ENCODE assay signal across 11 cellular contexts in genomic region chr1:54323324-54323739, GRCh38.
DNase-seq lines count a peak whose midpoint lies in the region; ATAC-seq and TF ChIP-seq lines count a peak whose summit lies in the region.
"Had no signal": no experiment of that assay in that cellular context is flagged by ENCODE, and none has a peak within 500 bp of the region (broad histone marks: within the 10 kb centered on the region; RNA-seq: fewer than 3 reads in every experiment).

No MANE protein-coding gene starts in this region.

- peaks cover 88% of the 10 kb centered on the region for H3K79me2 ChIP-seq in mesendoderm (ENCODE audit: control insufficient read depth, insufficient read depth, low read length)

- H3K4me3 Mint-ChIP-seq in type B pancreatic cell = no peak overlapping the region
- H3K4me3 Mint-ChIP-seq: T-helper 2 cell treated with Interferon-gamma antibody and Interleukin-4, amounts not matched to agents 5 μg/mL and 100 μg/mL, for 36 hours had no signal

- H3K4me3 ChIP-seq in cardiac muscle cell = no peak overlapping the region
- H3K4me3 ChIP-seq in right cardiac atrium (ENCODE audit: low read length) = no peak overlapping the region
- H3K4me3 ChIP-seq in duodenal mucosa (ENCODE audit: low read depth in 1 of 2, low read length in 2 of 2) = no peak overlapping the region
- no peak overlapping the region for H3K4me3 ChIP-seq in mesendoderm (ENCODE audit: low read length)

- H3K4me1 ChIP-seq in cardiac muscle cell (ENCODE audit: low read depth) (peaks cover 58% of the 10 kb centered on the region), right cardiac atrium (ENCODE audit: control insufficient read depth, insufficient read depth, low read length) (peaks cover 35% of the 10 kb centered on the region), duodenal mucosa (ENCODE audit: control insufficient read depth in 1 of 2, insufficient read depth in 2 of 2, low read length in 2 of 2) (peaks cover 37 to 42% of the 10 kb centered on the region in 2 donors), mesendoderm (ENCODE audit: control insufficient read depth, low read depth, low read length) (peaks cover 34% of the 10 kb centered on the region)

- peaks cover 83% of the 10 kb centered on the region for H3K4me1 Mint-ChIP-seq in type B pancreatic cell (ENCODE audit: unreplicated experiment)

- H3K9ac ChIP-seq in duodenal mucosa (ENCODE audit: low read depth in 1 of 2, low read length in 2 of 2) (peak overlapping the region in 1 of 2 donors; percentile 2), mesendoderm (ENCODE audit: low read length) (peak overlapping the region; percentile 33)

- peaks cover 13% of the 10 kb centered on the region for H3K36me3 Mint-ChIP-seq in type B pancreatic cell

- no peak overlapping the region for H4K5ac ChIP-seq in mesendoderm (ENCODE audit: low read length)

- peak overlapping the region; percentile 56 for H3K56ac ChIP-seq in mesendoderm (ENCODE audit: low read length)

- no peaks in the 10 kb centered on the region for H3K27me3 Mint-ChIP-seq in type B pancreatic cell

- no peaks in the 10 kb centered on the region for H3K9me3 Mint-ChIP-seq in type B pancreatic cell
- H3K9me3 Mint-ChIP-seq: T-helper 2 cell treated with Interferon-gamma antibody and Interleukin-4, amounts not matched to agents 5 μg/mL and 100 μg/mL, for 36 hours had no signal

- H3K27me3 ChIP-seq in cardiac muscle cell (no peaks in the 10 kb centered on the region), right cardiac atrium (ENCODE audit: control insufficient read depth, insufficient read depth) (no peaks in the 10 kb centered on the region), duodenal mucosa (ENCODE audit: control insufficient read depth in 1 of 2, insufficient read depth in 2 of 2, low read length in 2 of 2) (no peaks in the 10 kb centered on the region), mesendoderm (ENCODE audit: insufficient read depth, low read length, poor library complexity) (no peaks in the 10 kb centered on the region)

- H3K27ac ChIP-seq in cardiac muscle cell (peak overlapping the region; percentile 23), right cardiac atrium (ENCODE audit: low read length) (no peak overlapping the region), duodenal mucosa (ENCODE audit: low read depth, low read length) (peak overlapping the region; percentile 40), mesendoderm (ENCODE audit: low read depth, low read length) (no peak overlapping the region)

- no peak overlapping the region for H2BK120ac ChIP-seq in mesendoderm (ENCODE audit: low read depth, low read length)

- no peak for DNase-seq in cardiac muscle cell (ENCODE audit: low read depth in 1 of 2, low spot score in 1 of 2)
- no peak for DNase-seq in right cardiac atrium
- DNase-seq in mesendoderm = peak; percentile 75
- no peak for DNase-seq in type B pancreatic cell (ENCODE audit: extremely low spot score, unreplicated experiment)
- DNase-seq in T1000 (lab: John Stamatoyannopoulos, UW) = no peak
- DNase-seq in mesenteric fat pad (ENCODE audit: low spot score) = no peak
- DNase-seq in SIG-M5 (lab: John Stamatoyannopoulos, UW) = no peak
- DNase-seq: activated CD8-positive, alpha-beta memory T cell treated with anti-CD3 and anti-CD28 coated beads, Interleukin-2, amount 50 U/mL, for 48 hours; NCI-H187 had no signal

- H4K8ac ChIP-seq in mesendoderm (ENCODE audit: low read depth, low read length) = no peak overlapping the region

- no peak overlapping the region for H3K4me2 ChIP-seq in mesendoderm (ENCODE audit: low read length)

- H3K79me1 ChIP-seq in mesendoderm (ENCODE audit: low read length) = peaks cover 60% of the 10 kb centered on the region

- no peak overlapping the region for H3K18ac ChIP-seq in mesendoderm (ENCODE audit: low read length)

- intact Hi-C loops in right cardiac atrium (cut with DNase I) = loop anchor here in 1 of 4 donors (10.0 kb wide), 1 partner anchor 81 kb away; the partner anchor contains the start of gene SSBP3

- TF ChIP-seq CTCF in cardiac muscle cell (IDR thresholded peaks at IDR 0.05; ENCODE audit: low read depth, low read length) (peak; percentile 17), type B pancreatic cell (conservative IDR thresholded peaks at IDR 0.05) (no peak)

- WGBS in right cardiac atrium = 73% methylated on average over 6 of the region's 6 CpGs
- WGBS in mesendoderm (ENCODE audit: extremely low coverage, insufficient coverage, low lambda C conversion rate) = no CpG with 5 or more reads among the region's 6 CpGs

- no peak overlapping the region for H3K23ac ChIP-seq in mesendoderm (ENCODE audit: low read length)

- peak overlapping the region; percentile 34 for H3K27ac Mint-ChIP-seq in type B pancreatic cell
- H3K27ac Mint-ChIP-seq: T-helper 2 cell treated with Interferon-gamma antibody and Interleukin-4, amounts not matched to agents 5 μg/mL and 100 μg/mL, for 36 hours had no signal

- no peak overlapping the region for H3K4ac ChIP-seq in mesendoderm (ENCODE audit: low read depth, low read length)

- no peak for ATAC-seq in right cardiac atrium

- H2AK5ac ChIP-seq in mesendoderm (ENCODE audit: low read length) = no peak overlapping the region

- H3K36me3 ChIP-seq in cardiac muscle cell (no peaks in the 10 kb centered on the region), duodenal mucosa (ENCODE audit: control insufficient read depth in 1 of 2, insufficient read depth in 2 of 2, low read length in 2 of 2) (peaks cover 0 to 4% of the 10 kb centered on the region in 2 donors), mesendoderm (ENCODE audit: control insufficient read depth, insufficient read depth, low read length) (no peaks in the 10 kb centered on the region)

- H2BK5ac ChIP-seq in mesendoderm (ENCODE audit: low read length) = no peak overlapping the region

- H3K9me3 ChIP-seq in cardiac muscle cell (ENCODE audit: low read depth) (no peaks in the 10 kb centered on the region), right cardiac atrium (ENCODE audit: control insufficient read depth, low read length) (no peaks in the 10 kb centered on the region), duodenal mucosa (ENCODE audit: control insufficient read depth in 1 of 2, low read length in 2 of 2) (no peaks in the 10 kb centered on the region)

- H2BK15ac ChIP-seq in mesendoderm (replicated peaks; ENCODE audit: low read depth) = no peak overlapping the region

Comparison
In these comparisons a context has a peak if more than half of its experiments do, and no peak if none do; other contexts are left out.
1. H3K27ac ChIP-seq: peak in cardiac muscle cell (single experiment) and duodenal mucosa (single experiment); none in right cardiac atrium (single experiment) and mesendoderm (single experiment).